ENCODE assay signal across 15 cellular contexts in the genomic region with DNA sequence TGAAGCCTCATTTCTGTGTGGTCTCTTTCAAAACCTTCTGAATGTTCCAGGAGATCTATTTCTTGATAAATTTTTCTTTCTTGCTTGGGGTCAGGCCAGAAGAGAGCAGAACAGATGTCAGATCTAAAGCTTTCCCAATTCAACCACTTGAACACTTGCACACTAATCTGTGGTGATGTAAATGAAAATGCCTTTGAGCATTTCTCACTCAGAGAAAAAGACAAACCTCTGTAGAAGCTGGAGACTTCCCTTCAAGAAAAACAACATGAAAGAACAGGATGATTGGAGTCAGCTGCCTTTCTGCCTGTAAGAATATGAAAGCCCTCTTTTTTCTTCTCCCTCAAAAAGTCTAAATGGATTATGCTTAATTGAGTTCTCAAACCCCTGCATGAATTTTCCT. TPM values are rescaled to one million over a fixed set of nuclear protein-coding genes. Genes with fewer than 3 reads are reported as not detected.
DNase-seq lines count a peak whose midpoint lies in the region; ATAC-seq and TF ChIP-seq lines count a peak whose summit lies in the region.
"Had no signal": no experiment of that assay in that cellular context is flagged by ENCODE, and none has a peak within 500 bp of the region (broad histone marks: within the 10 kb centered on the region; RNA-seq: fewer than 3 reads in every experiment).

No MANE protein-coding gene starts in this region.

- TF ChIP-seq POLR2A in transverse colon (IDR thresholded peaks at IDR 0.05): no peak

- ATAC-seq in heart right ventricle: no peak
- no peak for ATAC-seq in Right ventricle myocardium superior (ENCODE audit: poor library complexity)
- no peak for ATAC-seq in HG02938 (IDR thresholded peaks at IDR 0.05; ENCODE audit: unreplicated experiment)
- no peak for ATAC-seq in activated T-cell treated with anti-CD3 and anti-CD28 coated beads, Interleukin-2, amount 50 U/mL, for 4 hours
- ATAC-seq: stimulated activated naive CD8-positive, alpha-beta T cell treated with anti-CD3 and anti-CD28 coated beads, Interleukin-15, amount 100 ng/mL, for 72 hours had no signal

- peaks cover 36 to 100% (median 99%) of the 10 kb centered on the region in 9 donors for H3K4me1 ChIP-seq in heart right ventricle
- H3K4me1 ChIP-seq in mucosa of rectum (ENCODE audit: control insufficient read depth in 2 of 2, insufficient read depth in 2 of 2, low read length in 2 of 2): peaks cover 0 to 7% of the 10 kb centered on the region in 2 donors
- peaks cover 9 to 56% (median 31%) of the 10 kb centered on the region in 4 donors for H3K4me1 ChIP-seq in transverse colon

- intact Hi-C loops in heart right ventricle (cut with DNase I): loop anchor here in 1 of 10 donors (5.0 kb wide), 1 partner anchor 52 kb away; no protein-coding TSS in a partner anchor
- intact Hi-C loops in Right ventricle myocardium superior (cut with DNase I): no loop called here
- intact Hi-C loops in transverse colon (cut with DNase I; ENCODE audit: low total_unique reads): no loop called here

- H3K9me3 Mint-ChIP-seq in chondrocyte (ENCODE audit: low read depth): no peaks in the 10 kb centered on the region
- H3K9me3 Mint-ChIP-seq in activated T-cell treated with anti-CD3 and anti-CD28 coated beads, Interleukin-2, amount 50 U/mL, for 4 hours: no peaks in the 10 kb centered on the region
- H3K9me3 Mint-ChIP-seq: stimulated activated naive CD8-positive, alpha-beta T cell treated with anti-CD3 and anti-CD28 coated beads, Interleukin-15, amount 100 ng/mL, for 72 hours had no signal

- peak overlapping the region; percentile 8 to 100 (median 90) for H3K27ac ChIP-seq in heart right ventricle
- H3K27ac ChIP-seq in mucosa of rectum (ENCODE audit: low read depth in 2 of 2, low read length in 2 of 2): peak overlapping the region; percentile 17 to 49
- H3K27ac ChIP-seq in transverse colon: peak overlapping the region; percentile 61 to 88 (median 78)

- TF ChIP-seq CTCF in heart right ventricle (IDR thresholded peaks at IDR 0.05) (no peak), chondrocyte (IDR thresholded peaks at IDR 0.05) (no peak), transverse colon (IDR thresholded peaks at IDR 0.05) (no peak)

- no peaks in the 10 kb centered on the region for H3K27me3 ChIP-seq in heart right ventricle
- H3K27me3 ChIP-seq in mucosa of rectum (ENCODE audit: control insufficient read depth in 2 of 2, insufficient read depth in 2 of 2, low read length in 2 of 2): no peaks in the 10 kb centered on the region
- no peaks in the 10 kb centered on the region for H3K27me3 ChIP-seq in transverse colon

- peak overlapping the region; percentile 29 for H3K4me3 Mint-ChIP-seq in chondrocyte (ENCODE audit: unreplicated experiment)
- H3K4me3 Mint-ChIP-seq in activated T-cell treated with anti-CD3 and anti-CD28 coated beads, Interleukin-2, amount 50 U/mL, for 4 hours: no peak overlapping the region
- H3K4me3 Mint-ChIP-seq: stimulated activated naive CD8-positive, alpha-beta T cell treated with anti-CD3 and anti-CD28 coated beads, Interleukin-15, amount 100 ng/mL, for 72 hours had no signal

- no peak for TF ChIP-seq EP300 in transverse colon (IDR thresholded peaks at IDR 0.05; ENCODE audit: low read depth)

- no peaks in the 10 kb centered on the region for H3K27me3 Mint-ChIP-seq in chondrocyte (ENCODE audit: low read depth)
- H3K27me3 Mint-ChIP-seq in activated T-cell treated with anti-CD3 and anti-CD28 coated beads, Interleukin-2, amount 50 U/mL, for 4 hours (ENCODE audit: low read depth): peaks cover 7% of the 10 kb centered on the region
- H3K27me3 Mint-ChIP-seq: stimulated activated naive CD8-positive, alpha-beta T cell treated with anti-CD3 and anti-CD28 coated beads, Interleukin-15, amount 100 ng/mL, for 72 hours had no signal

- DNase-seq in heart right ventricle (no peak), Right ventricle myocardium superior (no peak), chondrocyte (ENCODE audit: low spot score) (no peak), transverse colon (no peak), NCI-H1436 treated with DMSO at 0.1 percent for 48 hours (lab: John Stamatoyannopoulos, UW) (no peak)
- no peak for DNase-seq in activated T-cell treated with anti-CD3 and anti-CD28 coated beads, Interleukin-2, amount 50 U/mL, for 4 hours
- DNase-seq: activated CD8-positive, alpha-beta memory T cell treated with anti-CD3 and anti-CD28 coated beads, Interleukin-2, amount 50 U/mL, for 4 hours; AML-193; central memory CD4-positive, alpha-beta T cell; H7; head of caudate nucleus; stimulated activated naive CD8-positive, alpha-beta T cell treated with anti-CD3 and anti-CD28 coated beads, Interleukin-15, amount 100 ng/mL, for 72 hours; T-helper 2 cell had no signal

- H3K4me3 ChIP-seq in heart right ventricle: no peak overlapping the region
- no peak overlapping the region for H3K4me3 ChIP-seq in mucosa of rectum (ENCODE audit: low read length in 2 of 2)
- no peak overlapping the region for H3K4me3 ChIP-seq in transverse colon

- H3K36me3 Mint-ChIP-seq in chondrocyte (ENCODE audit: low read depth): peaks cover 46% of the 10 kb centered on the region
- H3K36me3 Mint-ChIP-seq in activated T-cell treated with anti-CD3 and anti-CD28 coated beads, Interleukin-2, amount 50 U/mL, for 4 hours (ENCODE audit: insufficient read depth): no peaks in the 10 kb centered on the region

- no peaks in the 10 kb centered on the region for H3K9me3 ChIP-seq in heart right ventricle
- no peaks in the 10 kb centered on the region for H3K9me3 ChIP-seq in mucosa of rectum (ENCODE audit: control insufficient read depth in 2 of 2, low read length in 2 of 2)
- no peaks in the 10 kb centered on the region for H3K9me3 ChIP-seq in transverse colon

- H3K9ac ChIP-seq in mucosa of rectum (ENCODE audit: low read depth in 1 of 2, low read length in 2 of 2): no peak overlapping the region

- in situ Hi-C loops in transverse colon (cut with MboI; ENCODE audit: low pct_ligation_motif_present in 1 of 4, low pct_unique_long_range_greater_than_20kb in 1 of 4, low sequenced_read_pairs in 3 of 4): no loop called here

- H3K36me3 ChIP-seq in heart right ventricle: peaks cover 0 to 17% (median 0%) of the 10 kb centered on the region in 9 donors
- H3K36me3 ChIP-seq in mucosa of rectum (ENCODE audit: control insufficient read depth in 2 of 2, insufficient read depth in 2 of 2, low read length in 2 of 2): no peaks in the 10 kb centered on the region
- no peaks in the 10 kb centered on the region for H3K36me3 ChIP-seq in transverse colon

- H3K27ac Mint-ChIP-seq in chondrocyte (ENCODE audit: unreplicated experiment): peak overlapping the region; percentile 85
- H3K27ac Mint-ChIP-seq: stimulated activated naive CD8-positive, alpha-beta T cell treated with anti-CD3 and anti-CD28 coated beads, Interleukin-15, amount 100 ng/mL, for 72 hours had no signal

- H3K4me1 Mint-ChIP-seq in chondrocyte (ENCODE audit: low read depth): peaks cover 97% of the 10 kb centered on the region
- no peaks in the 10 kb centered on the region for H3K4me1 Mint-ChIP-seq in activated T-cell treated with anti-CD3 and anti-CD28 coated beads, Interleukin-2, amount 50 U/mL, for 4 hours (ENCODE audit: low read depth)
- H3K4me1 Mint-ChIP-seq: stimulated activated naive CD8-positive, alpha-beta T cell treated with anti-CD3 and anti-CD28 coated beads, Interleukin-15, amount 100 ng/mL, for 72 hours had no signal

RNA-seq across cellular contexts. Expression of a gene that starts 11.2 kb away (rescaled TPM):
- 100 to 1,000 TPM; 498 to 826 (median 608) TPM for total RNA-seq in heart right ventricle
- 1,000 to 10,000 TPM in 1 of 2 donors, 100 to 1,000 TPM in 1; 876 to 1,251 TPM for polyA plus RNA-seq in heart right ventricle
- 769 TPM for total RNA-seq in Right ventricle myocardium superior
- total RNA-seq in chondrocyte: 3,991 to 5,189 TPM (median 5,125 TPM) in 3 replicates
- 100 to 1,000 TPM in 3 of 4 donors, 10 to 100 TPM in 1; 96.1 to 646 (median 126) TPM for total RNA-seq in transverse colon
- total RNA-seq in activated T-cell treated with anti-CD3 and anti-CD28 coated beads, Interleukin-2, amount 50 U/mL, for 4 hours: under 1 TPM; 0.56 to 0.73 (median 0.63) TPM

Comparison
In these comparisons a context has a peak if more than half of its experiments do, and no peak if none do; other contexts are left out.
1. H3K27ac ChIP-seq: peak in every context shown above with its lines; median percentile 90 in heart right ventricle; 78 in transverse colon; 33 in mucosa of rectum.
2. RNA of a gene that starts 11.2 kb away (total RNA-seq): 3,991 to 5,189 TPM in chondrocyte, 769 TPM in Right ventricle myocardium superior (single experiment), 498 to 826 TPM in heart right ventricle and 96.1 to 646 TPM in transverse colon; 0.56 to 0.73 TPM in activated T-cell treated with anti-CD3 and anti-CD28 coated beads, Interleukin-2, amount 50 U/mL, for 4 hours; every median in the first group is over 10 times any median in the second.